ENCODE assay signal across 11 cellular contexts in genomic region chr5:143056792-143057579, GRCh38.
DNase-seq lines count a peak whose midpoint lies in the region; ATAC-seq, FAIRE-seq and TF ChIP-seq lines count a peak whose summit lies in the region.
"Had no signal": no experiment of that assay in that cellular context is flagged by ENCODE, and none has a peak within 500 bp of the region (broad histone marks: within the 10 kb centered on the region; RNA-seq: fewer than 3 reads in every experiment).

No MANE protein-coding gene starts in this region.

- H3K4me3 ChIP-seq in astrocyte (ENCODE audit: insufficient read depth, low read depth, low read length) = no peak overlapping the region
- H3K4me3 ChIP-seq: ascending aorta had no signal

- H3K27ac ChIP-seq in astrocyte (ENCODE audit: low read depth, low read length) = no peak overlapping the region
- H3K27ac ChIP-seq: ascending aorta, HL-60 had no signal

- H3K79me2 ChIP-seq in astrocyte (ENCODE audit: insufficient read depth, low read length) = no peaks in the 10 kb centered on the region

- no peak for TF ChIP-seq CTCF in astrocyte (IDR thresholded peaks at IDR 0.05; ENCODE audit: insufficient read depth, low read depth, low read length)

- no peaks in the 10 kb centered on the region for H4K20me1 ChIP-seq in astrocyte (ENCODE audit: insufficient read depth, low read length)

- H3K36me3 ChIP-seq in astrocyte (ENCODE audit: insufficient read depth, low read length) = no peaks in the 10 kb centered on the region

- H3K9me3 Mint-ChIP-seq in activated T-cell treated with anti-CD3 and anti-CD28 coated beads, Interleukin-2, amount 50 U/mL, for 24 hours = no peaks in the 10 kb centered on the region
- H3K9me3 Mint-ChIP-seq in astrocyte (ENCODE audit: unreplicated experiment) = no peaks in the 10 kb centered on the region
- no peaks in the 10 kb centered on the region for H3K9me3 Mint-ChIP-seq in stimulated activated memory B cell treated with anti-CD40 and anti-IgM and Interleukin-4, amounts not matched to agents 10 μg/mL and 1 μg/mL and 100 μg/mL, for 72 hours

- H3K27me3 Mint-ChIP-seq in activated T-cell treated with anti-CD3 and anti-CD28 coated beads, Interleukin-2, amount 50 U/mL, for 24 hours = no peaks in the 10 kb centered on the region
- H3K27me3 Mint-ChIP-seq in astrocyte (ENCODE audit: low read depth, unreplicated experiment) = no peaks in the 10 kb centered on the region
- H3K27me3 Mint-ChIP-seq in stimulated activated memory B cell treated with anti-CD40 and anti-IgM and Interleukin-4, amounts not matched to agents 10 μg/mL and 1 μg/mL and 100 μg/mL, for 72 hours = no peaks in the 10 kb centered on the region

- ATAC-seq in HG02970 (IDR thresholded peaks at IDR 0.05; ENCODE audit: low FRiP score, unreplicated experiment) = peak; percentile 42
- ATAC-seq in stimulated activated memory B cell treated with anti-CD40 and anti-IgM and Interleukin-4, amounts not matched to agents 10 μg/mL and 1 μg/mL and 100 μg/mL, for 72 hours = peak; percentile 59

- H2AFZ ChIP-seq in astrocyte (ENCODE audit: low read depth, low read length) = no peak overlapping the region

- H3K4me1 ChIP-seq in astrocyte (ENCODE audit: insufficient read depth, low read length) = peaks cover 33% of the 10 kb centered on the region

- intact Hi-C loops in posterior cingulate gyrus (cut with DNase I) = loop anchor here (10.0 kb wide), 1 partner anchor 88 kb away; no protein-coding TSS in a partner anchor

- peak; percentile 41 for FAIRE-seq in astrocyte (lab: Jason Lieb, UNC)
- FAIRE-seq in HTR-8/SVneo (lab: Jason Lieb, UNC) = no peak
- FAIRE-seq: TTC549 had no signal

- no peak overlapping the region for H3K4me2 ChIP-seq in astrocyte (ENCODE audit: low read length)

- DNase-seq in activated T-cell treated with anti-CD3 and anti-CD28 coated beads, Interleukin-2, amount 50 U/mL, for 24 hours = no peak
- no peak for DNase-seq in activated T-cell treated with anti-CD3 and anti-CD28 coated beads, Interleukin-2, amount 50 U/mL, for 1 hour
- DNase-seq in astrocyte (ENCODE audit: low read depth) (no peak), HTR-8/SVneo (ENCODE audit: insufficient read length, low spot score) (no peak), posterior cingulate gyrus (no peak), NCI-H446 (lab: John Stamatoyannopoulos, UW) (no peak)

- H3K27ac Mint-ChIP-seq in activated T-cell treated with anti-CD3 and anti-CD28 coated beads, Interleukin-2, amount 50 U/mL, for 24 hours = peak overlapping the region; percentile 92
- H3K27ac Mint-ChIP-seq in astrocyte (ENCODE audit: unreplicated experiment) = no peak overlapping the region
- peak overlapping the region; percentile 76 for H3K27ac Mint-ChIP-seq in stimulated activated memory B cell treated with anti-CD40 and anti-IgM and Interleukin-4, amounts not matched to agents 10 μg/mL and 1 μg/mL and 100 μg/mL, for 72 hours

- H3K36me3 Mint-ChIP-seq in activated T-cell treated with anti-CD3 and anti-CD28 coated beads, Interleukin-2, amount 50 U/mL, for 24 hours (ENCODE audit: low read depth) = peaks cover 62% of the 10 kb centered on the region
- H3K36me3 Mint-ChIP-seq in astrocyte (ENCODE audit: low read depth, unreplicated experiment) = no peaks in the 10 kb centered on the region
- peaks cover 23% of the 10 kb centered on the region for H3K36me3 Mint-ChIP-seq in stimulated activated memory B cell treated with anti-CD40 and anti-IgM and Interleukin-4, amounts not matched to agents 10 μg/mL and 1 μg/mL and 100 μg/mL, for 72 hours

- peaks cover 72% of the 10 kb centered on the region for H3K4me1 Mint-ChIP-seq in activated T-cell treated with anti-CD3 and anti-CD28 coated beads, Interleukin-2, amount 50 U/mL, for 24 hours (ENCODE audit: low read depth)
- peaks cover 51% of the 10 kb centered on the region for H3K4me1 Mint-ChIP-seq in astrocyte (ENCODE audit: low read depth, unreplicated experiment)
- peaks cover 42% of the 10 kb centered on the region for H3K4me1 Mint-ChIP-seq in stimulated activated memory B cell treated with anti-CD40 and anti-IgM and Interleukin-4, amounts not matched to agents 10 μg/mL and 1 μg/mL and 100 μg/mL, for 72 hours

- no peak overlapping the region for H3K9ac ChIP-seq in astrocyte (ENCODE audit: low read length)

- no peaks in the 10 kb centered on the region for H3K9me3 ChIP-seq in astrocyte (ENCODE audit: insufficient read depth, low read depth, low read length)
- H3K9me3 ChIP-seq: ascending aorta had no signal

- H3K27me3 ChIP-seq in astrocyte (ENCODE audit: insufficient read depth, low read length) = no peaks in the 10 kb centered on the region
- H3K27me3 ChIP-seq: ascending aorta had no signal

- peak overlapping the region; percentile 42 for H3K4me3 Mint-ChIP-seq in activated T-cell treated with anti-CD3 and anti-CD28 coated beads, Interleukin-2, amount 50 U/mL, for 24 hours
- H3K4me3 Mint-ChIP-seq in astrocyte (ENCODE audit: unreplicated experiment) = no peak overlapping the region
- H3K4me3 Mint-ChIP-seq in stimulated activated memory B cell treated with anti-CD40 and anti-IgM and Interleukin-4, amounts not matched to agents 10 μg/mL and 1 μg/mL and 100 μg/mL, for 72 hours = no peak overlapping the region
